Comparison of ENCODE assay signal across 13 cellular contexts in genomic region chr20:11032611-11033010, GRCh38.
DNase-seq lines count a peak whose midpoint lies in the region; ATAC-seq and TF ChIP-seq lines count a peak whose summit lies in the region.
"Had no signal": no experiment of that assay in that cellular context is flagged by ENCODE, and none has a peak within 500 bp of the region (broad histone marks: within the 10 kb centered on the region; RNA-seq: fewer than 3 reads in every experiment).

No MANE protein-coding gene starts in this region.

- no TSS peak for BruUV-seq in HCT116 (replicated peaks; lab: Mats Ljungman, UMichigan)

- H3K9me3 ChIP-seq in HCT116 (ENCODE audit: control insufficient read depth in 1 of 2, insufficient read depth in 1 of 2, low read depth in 1 of 2, low read length in 2 of 2) (no peaks in the 10 kb centered on the region), endodermal cell (ENCODE audit: control insufficient read depth, low read length) (no peaks in the 10 kb centered on the region)

- no peaks in the 10 kb centered on the region for H3K27me3 ChIP-seq in HCT116 (ENCODE audit: insufficient read depth, low read length)
- H3K27me3 ChIP-seq in endodermal cell (ENCODE audit: control insufficient read depth, insufficient read depth, low read length, poor library complexity, severe bottlenecking), result no peaks in the 10 kb centered on the region
- H3K27me3 ChIP-seq in foreskin keratinocyte, result no peaks in the 10 kb centered on the region

- TF ChIP-seq RAD21 in HCT116 (IDR thresholded peaks at IDR 0.05; ENCODE audit: low read depth), result 0 out of 2 replicates have a peak, but pooled peaks have one; percentile 3

- H3K9ac ChIP-seq in HCT116 (ENCODE audit: low read length) (no peak overlapping the region), endodermal cell (ENCODE audit: extremely low read depth, low read length, poor library complexity, severe bottlenecking) (no peak overlapping the region)

- no peaks in the 10 kb centered on the region for H3K9me3 Mint-ChIP-seq in endodermal cell
- peaks cover 15% of the 10 kb centered on the region for H3K9me3 Mint-ChIP-seq in stimulated activated memory B cell treated with anti-CD40 and anti-IgM and Interleukin-4, amounts not matched to agents 10 μg/mL and 1 μg/mL and 100 μg/mL, for 72 hours

- no peaks in the 10 kb centered on the region for H3K4me1 Mint-ChIP-seq in endodermal cell
- no peaks in the 10 kb centered on the region for H3K4me1 Mint-ChIP-seq in stimulated activated memory B cell treated with anti-CD40 and anti-IgM and Interleukin-4, amounts not matched to agents 10 μg/mL and 1 μg/mL and 100 μg/mL, for 72 hours

- no peaks in the 10 kb centered on the region for H3K4me1 ChIP-seq in HCT116 (ENCODE audit: control insufficient read depth in 1 of 2, insufficient read depth in 2 of 2, low read length in 2 of 2)
- no peaks in the 10 kb centered on the region for H3K4me1 ChIP-seq in endodermal cell (ENCODE audit: control insufficient read depth, insufficient read depth, low read length)
- H3K4me1 ChIP-seq in foreskin keratinocyte, result no peaks in the 10 kb centered on the region

- H3K27me3 Mint-ChIP-seq in endodermal cell (ENCODE audit: insufficient read depth), result peaks cover 4% of the 10 kb centered on the region
- no peaks in the 10 kb centered on the region for H3K27me3 Mint-ChIP-seq in stimulated activated memory B cell treated with anti-CD40 and anti-IgM and Interleukin-4, amounts not matched to agents 10 μg/mL and 1 μg/mL and 100 μg/mL, for 72 hours
- H3K27me3 Mint-ChIP-seq: CD4-positive, alpha-beta T cell had no signal

- DNase-seq in HCT116 (ENCODE audit: low read depth, low spot score) (no peak), endodermal cell (peak; percentile 59), iPS-NIHi7 (ENCODE audit: extremely low spot score) (peak; percentile 31), DMS153 treated with DMSO at 0.1 percent for 48 hours (lab: John Stamatoyannopoulos, UW; ENCODE audit: unreplicated experiment) (no peak), foreskin keratinocyte (no peak)
- DNase-seq: AML-193; CD4-positive, alpha-beta T cell; DMS153; DMS79 treated with DMSO at 0.1 percent for 48 hours; GF-D8; KG1 had no signal

- H3K36me3 Mint-ChIP-seq in endodermal cell (ENCODE audit: low read depth), result no peaks in the 10 kb centered on the region
- no peaks in the 10 kb centered on the region for H3K36me3 Mint-ChIP-seq in stimulated activated memory B cell treated with anti-CD40 and anti-IgM and Interleukin-4, amounts not matched to agents 10 μg/mL and 1 μg/mL and 100 μg/mL, for 72 hours

- H3K4me3 Mint-ChIP-seq in endodermal cell, result no peak overlapping the region
- H3K4me3 Mint-ChIP-seq in stimulated activated memory B cell treated with anti-CD40 and anti-IgM and Interleukin-4, amounts not matched to agents 10 μg/mL and 1 μg/mL and 100 μg/mL, for 72 hours, result no peak overlapping the region
- H3K4me3 Mint-ChIP-seq: CD4-positive, alpha-beta T cell had no signal

- RAD21 ChIA-PET in HCT116 (lab: Charles Lee; ENCODE audit: low non-redundant PET in 1 of 2, low total read pairs in 2 of 2, uncharacterized antibody in 2 of 2, unreplicated experiment in 2 of 2), result no interaction called here

- 83 to 85% methylated on average over 2 to 3 of the region's 3 CpGs for WGBS in endodermal cell (ENCODE audit: insufficient coverage in 1 of 2, insufficient read length in 1 of 2), 2 experiments

- TF ChIP-seq CTCF in HCT116 (IDR thresholded peaks at IDR 0.05 in 2 of 3, conservative IDR thresholded peaks at IDR 0.05 in 1 of 3; ENCODE audit: borderline replicate concordance in 1 of 3, insufficient read depth in 1 of 3, low read depth in 2 of 3, low read length in 2 of 3) (peak in 1 of 3 experiments; percentile 28; a peak in 1 of 6 replicates), endodermal cell (conservative IDR thresholded peaks at IDR 0.05) (peak; percentile 60), foreskin keratinocyte (conservative IDR thresholded peaks at IDR 0.05) (no peak)

- H3K27ac Mint-ChIP-seq in endodermal cell, result no peak overlapping the region
- H3K27ac Mint-ChIP-seq in stimulated activated memory B cell treated with anti-CD40 and anti-IgM and Interleukin-4, amounts not matched to agents 10 μg/mL and 1 μg/mL and 100 μg/mL, for 72 hours, result no peak overlapping the region
- H3K27ac Mint-ChIP-seq: CD4-positive, alpha-beta T cell had no signal

- ATAC-seq in HCT116 (no peak; the same call in 1 of the 2 replicates), foreskin keratinocyte (no peak)
- no peak for ATAC-seq in stimulated activated memory B cell treated with anti-CD40 and anti-IgM and Interleukin-4, amounts not matched to agents 10 μg/mL and 1 μg/mL and 100 μg/mL, for 72 hours

- H2AFZ ChIP-seq in HCT116 (ENCODE audit: low read depth, low read length, poor library complexity, severe bottlenecking), result no peak overlapping the region

- no peaks in the 10 kb centered on the region for H3K9me2 ChIP-seq in HCT116 (ENCODE audit: insufficient read depth)

- CTCF ChIA-PET in HCT116 (lab: Charles Lee), result no interaction called here

- H3K4me2 ChIP-seq in HCT116 (ENCODE audit: low read length), result no peak overlapping the region

- H3K4me3 ChIP-seq in HCT116 (replicated peaks in 1 of 2; ENCODE audit: low read depth in 1 of 2, low read length in 2 of 2) (no peak overlapping the region), endodermal cell (ENCODE audit: low read length) (no peak overlapping the region)

- POLR2A ChIA-PET in HCT116 (lab: Charles Lee), result no interaction called here

- no peak overlapping the region for H3K27ac ChIP-seq in HCT116 (ENCODE audit: low read depth, low read length)
- no peak overlapping the region for H3K27ac ChIP-seq in endodermal cell (ENCODE audit: low read depth, low read length)
- H3K27ac ChIP-seq in foreskin keratinocyte, result no peak overlapping the region
- H3K27ac ChIP-seq: C4-2B had no signal

- H4K20me1 ChIP-seq in HCT116 (ENCODE audit: insufficient read depth), result no peaks in the 10 kb centered on the region

- H3K79me2 ChIP-seq in HCT116 (ENCODE audit: insufficient read depth, low read length), result no peaks in the 10 kb centered on the region

- intact Hi-C loops in HCT116 (cut with micrococcal nuclease), result no loop called here

- H3K36me3 ChIP-seq in HCT116 (ENCODE audit: control insufficient read depth in 1 of 2, insufficient read depth in 2 of 2, low read length in 2 of 2) (no peaks in the 10 kb centered on the region), endodermal cell (ENCODE audit: control insufficient read depth, insufficient read depth, low read length) (no peaks in the 10 kb centered on the region)

- no peak for TF ChIP-seq POLR2A in HCT116 (IDR thresholded peaks at IDR 0.05; ENCODE audit: borderline replicate concordance, extremely low read depth, insufficient read depth, insufficient read length)

TF ChIP-seq in HCT116, 20 proteins besides CTCF, POLR2A, EP300 and RAD21:
- TF ChIP-seq EZH2phosphoT487 (IDR thresholded peaks at IDR 0.05; ENCODE audit: borderline replicate concordance), result no peak

Comparison
In these comparisons a context has a peak if more than half of its experiments do, and no peak if none do; other contexts are left out.
1. DNase-seq: peak in endodermal cell (single experiment) and iPS-NIHi7 (single experiment); none in HCT116 (single experiment), DMS153 treated with DMSO at 0.1 percent for 48 hours (single experiment) and foreskin keratinocyte (0 of 2).